12 cellular contexts compared by ENCODE assay signal in the genomic region with DNA sequence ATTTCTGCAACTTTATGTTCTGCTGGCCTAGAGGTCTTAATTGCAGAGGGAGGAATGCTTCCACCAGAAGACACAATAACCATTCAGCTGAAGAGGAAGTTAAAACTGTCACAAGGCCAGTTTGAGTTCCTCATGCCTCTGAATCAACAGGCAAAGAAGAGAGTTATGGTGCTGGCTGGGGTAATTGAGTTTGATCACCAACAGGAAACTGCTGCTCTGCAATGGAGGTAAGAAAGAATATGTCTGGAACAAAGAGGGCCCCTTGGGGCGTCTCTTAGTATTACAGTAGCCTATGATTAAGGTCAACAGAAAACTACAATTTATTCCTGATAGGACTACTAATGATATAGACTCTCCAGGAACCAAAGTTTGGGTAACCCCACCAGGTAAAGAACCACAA.
DNase-seq lines count a peak whose midpoint lies in the region; ATAC-seq and TF ChIP-seq lines count a peak whose summit lies in the region.
"Had no signal": no experiment of that assay in that cellular context is flagged by ENCODE, and none has a peak within 500 bp of the region (broad histone marks: within the 10 kb centered on the region; RNA-seq: fewer than 3 reads in every experiment).

No MANE protein-coding gene starts in this region.

- POLR2A ChIA-PET in GM10248 (lab: Yijun Ruan, JAX): no interaction called here

- CTCF ChIA-PET in GM10248 (lab: Yijun Ruan, JAX): no interaction called here

- TF ChIP-seq RAD21 in liver (IDR thresholded peaks at IDR 0.05): peak; percentile 43 to 61

- H3K4me3 ChIP-seq in HL-60 (replicated peaks; ENCODE audit: insufficient read depth, low read length): no peak overlapping the region
- no peak overlapping the region for H3K4me3 ChIP-seq in liver (ENCODE audit: low read depth in 1 of 3, low read length in 3 of 3)
- no peak overlapping the region for H3K4me3 ChIP-seq in right atrium auricular region
- H3K4me3 ChIP-seq: HAP-1, tibial nerve had no signal

- no peaks in the 10 kb centered on the region for H3K9me3 ChIP-seq in liver (ENCODE audit: control insufficient read depth in 4 of 4, low read length in 3 of 4)
- H3K9me3 ChIP-seq in right atrium auricular region: no peaks in the 10 kb centered on the region
- H3K9me3 ChIP-seq: HAP-1, tibial nerve had no signal

- H3K36me3 ChIP-seq in liver (ENCODE audit: control insufficient read depth in 4 of 4, insufficient read depth in 3 of 4, low read depth in 1 of 4, low read length in 3 of 4) (no peaks in the 10 kb centered on the region), right atrium auricular region (no peaks in the 10 kb centered on the region)
- H3K36me3 ChIP-seq: HAP-1, tibial nerve had no signal

- H3K27ac ChIP-seq in HL-60 (replicated peaks): peak overlapping the region; percentile 62
- H3K27ac ChIP-seq in liver (ENCODE audit: low read depth in 1 of 2, low read length in 2 of 2): no peak overlapping the region
- no peak overlapping the region for H3K27ac ChIP-seq in right atrium auricular region
- H3K27ac ChIP-seq: tibial nerve had no signal

- ATAC-seq in HG03520 (IDR thresholded peaks at IDR 0.05; ENCODE audit: unreplicated experiment): no peak
- ATAC-seq: T-cell had no signal

- H3K4me3 Mint-ChIP-seq in activated T-helper 2 cell treated with anti-CD3 and anti-CD28 coated beads, Interferon-gamma antibody, Interleukin-2, Interleukin-4, amounts not matched to agents 10 μg/mL and 5 μg/mL and 100 μg/mL, durations not matched to agents 14 hours and 24 hours and 36 hours (ENCODE audit: low read depth): no peak overlapping the region
- H3K4me3 Mint-ChIP-seq: T-cell had no signal

- no peaks in the 10 kb centered on the region for H3K27me3 ChIP-seq in HL-60 (ENCODE audit: insufficient read depth, poor library complexity, severe bottlenecking)
- H3K27me3 ChIP-seq in liver (ENCODE audit: control insufficient read depth in 4 of 4, insufficient read depth in 4 of 4, low read length in 3 of 4): no peaks in the 10 kb centered on the region
- H3K27me3 ChIP-seq in right atrium auricular region: no peaks in the 10 kb centered on the region
- H3K27me3 ChIP-seq: tibial nerve had no signal

- H3K27ac Mint-ChIP-seq in activated T-helper 2 cell treated with anti-CD3 and anti-CD28 coated beads, Interferon-gamma antibody, Interleukin-2, Interleukin-4, amounts not matched to agents 10 μg/mL and 5 μg/mL and 100 μg/mL, durations not matched to agents 14 hours and 24 hours and 36 hours: no peak overlapping the region
- H3K27ac Mint-ChIP-seq: T-cell had no signal

- no peaks in the 10 kb centered on the region for H3K9me3 Mint-ChIP-seq in activated T-helper 2 cell treated with anti-CD3 and anti-CD28 coated beads, Interferon-gamma antibody, Interleukin-2, Interleukin-4, amounts not matched to agents 10 μg/mL and 5 μg/mL and 100 μg/mL, durations not matched to agents 14 hours and 24 hours and 36 hours

- WGBS in liver: 41% methylated on average over 1 of the region's 1 CpG

- no peak overlapping the region for H3K9ac ChIP-seq in liver (ENCODE audit: low read depth in 1 of 2, low read length in 2 of 2)

- H3K4me1 ChIP-seq in liver (ENCODE audit: control insufficient read depth in 4 of 4, insufficient read depth in 4 of 4, low read length in 3 of 4) (no peaks in the 10 kb centered on the region), right atrium auricular region (no peaks in the 10 kb centered on the region)
- H3K4me1 ChIP-seq: HAP-1, tibial nerve had no signal

- H3K4me1 Mint-ChIP-seq in activated T-helper 2 cell treated with anti-CD3 and anti-CD28 coated beads, Interferon-gamma antibody, Interleukin-2, Interleukin-4, amounts not matched to agents 10 μg/mL and 5 μg/mL and 100 μg/mL, durations not matched to agents 14 hours and 24 hours and 36 hours (ENCODE audit: low read depth): no peaks in the 10 kb centered on the region
- H3K4me1 Mint-ChIP-seq: T-cell had no signal

- DNase-seq in GF-D8 (lab: John Stamatoyannopoulos, UW) (peak; percentile 8), HL-60 (ENCODE audit: low read depth in 1 of 2, low spot score in 1 of 2) (peak; percentile 6 to 89), SKM-1 treated with dmso at 0.1 percent for 144 hours (lab: John Stamatoyannopoulos, UW; ENCODE audit: unreplicated experiment) (peak; percentile 80), right atrium auricular region (ENCODE audit: low spot score) (no peak), GM10248 (ENCODE audit: extremely low spot score) (no peak)
- DNase-seq in activated T-helper 2 cell treated with anti-CD3 and anti-CD28 coated beads, Interferon-gamma antibody, Interleukin-2, Interleukin-4, amounts not matched to agents 10 μg/mL and 5 μg/mL and 100 μg/mL, durations not matched to agents 14 hours and 24 hours and 36 hours (ENCODE audit: low spot score): no peak
- DNase-seq: activated effector memory CD4-positive, alpha-beta T cell treated with anti-CD3 and anti-CD28 coated beads, Interleukin-2, amount 50 U/mL, for 16 hours; T-cell had no signal

- intact Hi-C loops in activated T-helper 2 cell treated with anti-CD3 and anti-CD28 coated beads, Interferon-gamma antibody, Interleukin-2, Interleukin-4, amounts not matched to agents 10 μg/mL and 5 μg/mL and 100 μg/mL, durations not matched to agents 14 hours and 24 hours and 36 hours (cut with micrococcal nuclease): no loop called here

- H3K36me3 Mint-ChIP-seq in activated T-helper 2 cell treated with anti-CD3 and anti-CD28 coated beads, Interferon-gamma antibody, Interleukin-2, Interleukin-4, amounts not matched to agents 10 μg/mL and 5 μg/mL and 100 μg/mL, durations not matched to agents 14 hours and 24 hours and 36 hours (ENCODE audit: low read depth): no peaks in the 10 kb centered on the region
- H3K36me3 Mint-ChIP-seq: T-cell had no signal

- H3K27me3 Mint-ChIP-seq in activated T-helper 2 cell treated with anti-CD3 and anti-CD28 coated beads, Interferon-gamma antibody, Interleukin-2, Interleukin-4, amounts not matched to agents 10 μg/mL and 5 μg/mL and 100 μg/mL, durations not matched to agents 14 hours and 24 hours and 36 hours (ENCODE audit: low read depth): no peaks in the 10 kb centered on the region
- H3K27me3 Mint-ChIP-seq: T-cell had no signal

- TF ChIP-seq CTCF in HL-60 (IDR thresholded peaks at IDR 0.05; ENCODE audit: insufficient read depth, low read length) (peak; percentile 4), liver (IDR thresholded peaks at IDR 0.05; ENCODE audit: low read depth, low read length, missing input control) (peak; percentile 27), right atrium auricular region (IDR thresholded peaks at IDR 0.05) (no peak), GM10248 (IDR thresholded peaks at IDR 0.05; ENCODE audit: control extremely low read depth, extremely low read depth, low read depth, missing control alignments) (no peak)

TF ChIP-seq in liver, 16 proteins besides CTCF, POLR2A, EP300 and RAD21:
- TF ChIP-seq TAF1 (conservative IDR thresholded peaks at IDR 0.05) (no peak), YY1 (IDR thresholded peaks at IDR 0.05) (no peak)
TF ChIP-seq in liver: peak in this region for 0.

Comparison
In these comparisons a context has a peak if more than half of its experiments do, and no peak if none do; other contexts are left out.
1. DNase-seq: peak in GF-D8 (single experiment), HL-60 (2 of 2) and SKM-1 treated with dmso at 0.1 percent for 144 hours (single experiment); none in right atrium auricular region (single experiment), GM10248 (single experiment) and activated T-helper 2 cell treated with anti-CD3 and anti-CD28 coated beads, Interferon-gamma antibody, Interleukin-2, Interleukin-4, amounts not matched to agents 10 μg/mL and 5 μg/mL and 100 μg/mL, durations not matched to agents 14 hours and 24 hours and 36 hours (single experiment).
2. CTCF ChIP-seq: peak in HL-60 (single experiment) and liver (single experiment); none in right atrium auricular region (0 of 2) and GM10248 (single experiment).